In the genomic region with DNA sequence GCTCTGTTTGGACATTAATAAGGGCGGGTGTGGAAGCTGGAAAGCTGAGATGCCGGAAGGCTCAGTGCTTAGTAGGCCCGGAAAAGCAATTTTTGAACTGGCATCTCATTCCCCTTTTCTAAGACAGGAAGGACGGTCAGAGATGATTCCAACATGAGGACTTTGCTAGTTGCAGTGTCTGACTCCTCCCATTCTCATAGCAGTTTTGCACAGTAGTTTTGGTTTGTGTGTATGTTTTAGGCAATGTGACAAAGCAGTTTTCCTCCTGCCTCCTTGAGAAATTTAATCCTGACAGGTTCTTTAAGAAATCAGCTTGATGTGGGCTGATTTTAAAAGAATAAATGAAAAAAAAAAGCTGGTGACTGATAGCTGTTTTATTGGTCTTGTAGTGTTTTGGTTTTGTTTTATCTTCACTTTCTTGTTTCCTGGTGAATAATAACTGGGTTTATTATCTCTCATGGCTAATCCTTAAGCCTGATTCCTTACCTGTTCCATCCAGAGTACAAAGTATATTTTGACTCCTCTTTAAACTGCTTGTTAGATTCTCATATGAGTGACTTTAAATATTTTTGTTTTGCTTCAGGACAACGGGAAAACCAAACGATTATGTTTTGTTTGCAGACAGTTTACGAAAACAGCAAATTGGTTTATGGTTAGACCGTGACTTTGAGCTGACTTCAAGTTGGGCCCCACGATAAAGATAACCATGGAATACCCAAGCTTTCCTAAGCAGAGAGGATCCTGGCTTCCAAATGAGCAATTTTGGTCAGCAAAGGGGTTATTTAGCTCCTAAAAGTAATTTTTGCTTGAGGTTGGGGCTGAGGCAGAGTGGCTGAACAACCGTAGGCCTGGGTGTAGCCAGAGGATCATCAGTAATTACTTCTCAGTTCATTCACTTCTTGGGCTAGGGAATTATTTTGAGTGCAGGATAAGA, we compare ENCODE assay signal across 9 cellular contexts. TPM values are rescaled to one million over a fixed set of nuclear protein-coding genes. Genes with fewer than 3 reads are reported as not detected.
DNase-seq lines count a peak whose midpoint lies in the region; ATAC-seq and TF ChIP-seq lines count a peak whose summit lies in the region.
"Had no signal": no experiment of that assay in that cellular context is flagged by ENCODE, and none has a peak within 500 bp of the region (broad histone marks: within the 10 kb centered on the region; RNA-seq: fewer than 3 reads in every experiment).

No MANE protein-coding gene starts in this region.

- no peaks in the 10 kb centered on the region for H3K27me3 ChIP-seq in body of pancreas
- no peaks in the 10 kb centered on the region for H3K27me3 ChIP-seq in right cardiac atrium (ENCODE audit: control insufficient read depth, insufficient read depth)
- H3K27me3 ChIP-seq: tibial artery had no signal

- intact Hi-C loops in body of pancreas (cut with DNase I) = no loop called here
- intact Hi-C loops in right cardiac atrium (cut with DNase I) = no loop called here

- H3K9me3 Mint-ChIP-seq in nephron progenitor cell = no peaks in the 10 kb centered on the region

- H3K27ac ChIP-seq in body of pancreas (no peak overlapping the region), right cardiac atrium (ENCODE audit: low read length) (no peak overlapping the region)
- H3K27ac ChIP-seq: tibial artery had no signal

- DNase-seq in DMS79 treated with DMSO at 0.1 percent for 48 hours (lab: John Stamatoyannopoulos, UW) (peak; percentile 54), NCI-H526 treated with DMSO at 0.1 percent for 48 hours (lab: John Stamatoyannopoulos, UW) (peak; percentile 24), choroid plexus epithelial cell (ENCODE audit: low read depth) (peak; percentile 83), nephron progenitor cell (no peak), body of pancreas (no peak), nucleus accumbens (lab: John Stamatoyannopoulos, UW) (no peak), right cardiac atrium (no peak), pons (ENCODE audit: low spot score) (no peak)
- DNase-seq: tibial artery had no signal

- TF ChIP-seq CTCF in choroid plexus epithelial cell (conservative IDR thresholded peaks at IDR 0.05; ENCODE audit: low read depth, low read length) (no peak), nephron progenitor cell (IDR thresholded peaks at IDR 0.05) (no peak), body of pancreas (IDR thresholded peaks at IDR 0.05) (no peak)

- 71 to 82% methylated on average over 10 of the region's 10 CpGs for WGBS in body of pancreas, 2 donors
- 79% methylated on average over 10 of the region's 10 CpGs for WGBS in right cardiac atrium

- H3K4me3 ChIP-seq in choroid plexus epithelial cell (ENCODE audit: low read depth, low read length) (no peak overlapping the region), body of pancreas (no peak overlapping the region), right cardiac atrium (ENCODE audit: low read length) (no peak overlapping the region)
- H3K4me3 ChIP-seq: tibial artery had no signal

- H3K36me3 ChIP-seq in body of pancreas (replicated peaks in 1 of 2; ENCODE audit: insufficient read depth in 1 of 2, low read depth in 2 of 2) = no peaks in the 10 kb centered on the region
- H3K36me3 ChIP-seq: tibial artery had no signal

- TF ChIP-seq POLR2A in body of pancreas (IDR thresholded peaks at IDR 0.05) = no peak

- H3K9me3 ChIP-seq in body of pancreas = no peaks in the 10 kb centered on the region
- H3K9me3 ChIP-seq in right cardiac atrium (ENCODE audit: control insufficient read depth, low read length) = no peaks in the 10 kb centered on the region
- H3K9me3 ChIP-seq: tibial artery had no signal

- H3K4me1 Mint-ChIP-seq in nephron progenitor cell = peaks cover 52% of the 10 kb centered on the region

- no peaks in the 10 kb centered on the region for H3K36me3 Mint-ChIP-seq in nephron progenitor cell (ENCODE audit: low read depth)

- peaks cover 5% of the 10 kb centered on the region for H3K27me3 Mint-ChIP-seq in nephron progenitor cell (ENCODE audit: low read depth, poor library complexity)

- ATAC-seq in body of pancreas (no peak), right cardiac atrium (no peak)

- H3K4me3 Mint-ChIP-seq in nephron progenitor cell = peak overlapping the region; percentile 62

- H3K4me1 ChIP-seq in body of pancreas (peaks cover 31% of the 10 kb centered on the region), right cardiac atrium (ENCODE audit: control insufficient read depth, insufficient read depth, low read length) (no peaks in the 10 kb centered on the region)

- H3K27ac Mint-ChIP-seq in nephron progenitor cell = no peak overlapping the region

RNA-seq across cellular contexts. Expression of a gene that starts 3.4 kb away (rescaled TPM):
- total RNA-seq in body of pancreas (10 to 100 TPM; 10.9 to 17.1 TPM), right cardiac atrium (1 to 10 TPM; 6.0 to 8.7 (median 7.0) TPM)
- polyA plus RNA-seq in right cardiac atrium = 1.8 TPM

Comparison
In these comparisons a context has a peak if more than half of its experiments do, and no peak if none do; other contexts are left out.
1. DNase-seq: peak in DMS79 treated with DMSO at 0.1 percent for 48 hours (single experiment), NCI-H526 treated with DMSO at 0.1 percent for 48 hours (single experiment) and choroid plexus epithelial cell (single experiment); none in nephron progenitor cell (single experiment), body of pancreas (0 of 4), nucleus accumbens (0 of 56), right cardiac atrium (0 of 3) and pons (single experiment).